In genomic region chr2:225697936-225698335, GRCh38 we compare ENCODE assay signal across 36 cellular contexts.
"Had no signal": no experiment of that assay in that cellular context is flagged by ENCODE, and none has a peak within 500 bp of the region (broad histone marks: within the 10 kb centered on the region; RNA-seq: fewer than 3 reads in every experiment).

No MANE protein-coding gene starts in this region.

- H3K36me3 ChIP-seq: MG63 had no signal

- DNase-seq: Karpas-422, Kasumi-1, MG63, MM.1S, MV-4-11, NCI-H1048, NCI-H1092, NCI-H1092 treated with DMSO at 0.1 percent for 48 hours, NCI-H1105, NCI-H1105 treated with DMSO at 0.1 percent for 48 hours, NCI-H1417, NCI-H1417 treated with DMSO at 0.1 percent for 48 hours, NCI-H1436, NCI-H1436 treated with DMSO at 0.1 percent for 48 hours, NCI-H146, NCI-H1694, NCI-H1694 treated with DMSO at 0.1 percent for 48 hours, NCI-H187, NCI-H187 treated with DMSO at 0.1 percent for 48 hours, NCI-H1930, NCI-H2029, NCI-H2029 treated with DMSO at 0.1 percent for 48 hours, NCI-H2081, NCI-H2081 treated with DMSO at 0.1 percent for 48 hours, NCI-H2107, NCI-H2171, NCI-H2171 treated with DMSO at 0.1 percent for 48 hours, NCI-H2227 treated with DMSO at 0.1 percent for 48 hours, NCI-H226, NCI-H345, NCI-H446, NCI-H446 treated with DMSO at 0.1 percent for 48 hours, NCI-H510A, NCI-H510A treated with DMSO at 0.1 percent for 48 hours, NCI-H524, NCI-H524 treated with DMSO at 0.1 percent for 48 hours had no signal

- H3K4me3 ChIP-seq: MG63 had no signal

- H3K27me3 ChIP-seq: MG63 had no signal

- H3K9me3 ChIP-seq: MG63 had no signal
